6 cellular contexts compared by ENCODE assay signal in genomic region chr6:115055579-115055978, GRCh38.
"Had no signal": no experiment of that assay in that cellular context is flagged by ENCODE, and none has a peak within 500 bp of the region (broad histone marks: within the 10 kb centered on the region; RNA-seq: fewer than 3 reads in every experiment).

No MANE protein-coding gene starts in this region.

- H3K27ac Mint-ChIP-seq: GM23338, H9, IgD-negative memory B cell had no signal

- H3K36me3 Mint-ChIP-seq: IgD-negative memory B cell had no signal

- DNase-seq: H9, HCEC 1CT, KBM-7 had no signal

- H3K4me3 Mint-ChIP-seq: GM23338, H9 had no signal

- H3K4me1 Mint-ChIP-seq: GM23338, IgD-negative memory B cell had no signal

- ATAC-seq: GM23338, HepG2 had no signal

- H3K27me3 Mint-ChIP-seq: IgD-negative memory B cell had no signal
